In genomic region chr5:180071418-180072255, GRCh38 we compare ENCODE assay signal across 8 cellular contexts. TPM values are rescaled to one million over a fixed set of nuclear protein-coding genes. Genes with fewer than 3 reads are reported as not detected.
DNase-seq lines count a peak whose midpoint lies in the region; ATAC-seq and TF ChIP-seq lines count a peak whose summit lies in the region.

RNF130 (minus strand) TSS chr5:180071759; CDS start chr5:180071702, 57 bp downstream.

- TF ChIP-seq CTCF in fibroblast of the aortic adventitia (IDR thresholded peaks at IDR 0.05; ENCODE audit: insufficient read depth, low read length): no peak

- H3K4me1 Mint-ChIP-seq in IgD-negative memory B cell: peaks cover 17 to 24% (median 23%) of the 10 kb centered on the region in 3 donors
- H3K4me1 Mint-ChIP-seq in natural killer cell treated with Interleukin-12 subunit alpha and Interleukin-12 subunit beta and Interleukin-15 and Interleukin-18, amount 100 ng/mL, for 72 hours (ENCODE audit: low read depth in 2 of 2): peaks cover 25 to 26% of the 10 kb centered on the region in 2 donors
- peaks cover 21 to 31% of the 10 kb centered on the region in 2 donors for H3K4me1 Mint-ChIP-seq in stimulated activated naive B cell treated with anti-CD40 and anti-IgM and Interleukin-4, amounts not matched to agents 10 μg/mL and 1 μg/mL and 100 μg/mL, for 72 hours

- DNase-seq in NCI-H1436 (lab: John Stamatoyannopoulos, UW): peak; percentile 75
- DNase-seq in NCI-H1436 treated with DMSO at 0.1 percent for 48 hours (lab: John Stamatoyannopoulos, UW): no peak
- peak; percentile 84 for DNase-seq in SIG-M5 treated with dmso at 0.1 percent for 504 hours (lab: John Stamatoyannopoulos, UW; ENCODE audit: unreplicated experiment)
- DNase-seq in activated gamma-delta T cell treated with Interleukin-2 at 50 U/mL for 16 hours: peak; percentile 85
- peak; percentile 88 for DNase-seq in fibroblast of the aortic adventitia (ENCODE audit: low read depth)
- peak; percentile 95 for DNase-seq in natural killer cell treated with Interleukin-12 subunit alpha and Interleukin-12 subunit beta and Interleukin-15 and Interleukin-18, amount 100 ng/mL, for 72 hours (ENCODE audit: low spot score)
- DNase-seq in stimulated activated naive B cell treated with anti-CD40 and anti-IgM and Interleukin-4, amounts not matched to agents 10 μg/mL and 1 μg/mL and 100 μg/mL, for 72 hours: peak; percentile 92

- H3K27me3 Mint-ChIP-seq in IgD-negative memory B cell: no peaks in the 10 kb centered on the region
- H3K27me3 Mint-ChIP-seq in natural killer cell treated with Interleukin-12 subunit alpha and Interleukin-12 subunit beta and Interleukin-15 and Interleukin-18, amount 100 ng/mL, for 72 hours: peaks cover 16 to 20% of the 10 kb centered on the region in 2 donors
- H3K27me3 Mint-ChIP-seq in stimulated activated naive B cell treated with anti-CD40 and anti-IgM and Interleukin-4, amounts not matched to agents 10 μg/mL and 1 μg/mL and 100 μg/mL, for 72 hours: peaks cover 3 to 11% of the 10 kb centered on the region in 2 donors

- peak within 1 kb of the TSS; percentile 82 to 97 (median 94) for H3K4me3 Mint-ChIP-seq in IgD-negative memory B cell
- H3K4me3 Mint-ChIP-seq in natural killer cell treated with Interleukin-12 subunit alpha and Interleukin-12 subunit beta and Interleukin-15 and Interleukin-18, amount 100 ng/mL, for 72 hours: peak within 1 kb of the TSS; percentile 89
- peak within 1 kb of the TSS; percentile 92 to 93 for H3K4me3 Mint-ChIP-seq in stimulated activated naive B cell treated with anti-CD40 and anti-IgM and Interleukin-4, amounts not matched to agents 10 μg/mL and 1 μg/mL and 100 μg/mL, for 72 hours

- peak within 1 kb of the TSS; percentile 79 for H3K4me3 ChIP-seq in fibroblast of the aortic adventitia (ENCODE audit: low read depth, low read length)

- H3K27ac Mint-ChIP-seq in IgD-negative memory B cell: peak within 1 kb of the TSS; percentile 80 to 93 (median 92)
- H3K27ac Mint-ChIP-seq in natural killer cell treated with Interleukin-12 subunit alpha and Interleukin-12 subunit beta and Interleukin-15 and Interleukin-18, amount 100 ng/mL, for 72 hours: peak within 1 kb of the TSS; percentile 64 to 79
- H3K27ac Mint-ChIP-seq in stimulated activated naive B cell treated with anti-CD40 and anti-IgM and Interleukin-4, amounts not matched to agents 10 μg/mL and 1 μg/mL and 100 μg/mL, for 72 hours: peak within 1 kb of the TSS; percentile 94

- peak; percentile 91 to 92 for ATAC-seq in natural killer cell treated with Interleukin-12 subunit alpha and Interleukin-12 subunit beta and Interleukin-15 and Interleukin-18, amount 100 ng/mL, for 72 hours
- ATAC-seq in stimulated activated naive B cell treated with anti-CD40 and anti-IgM and Interleukin-4, amounts not matched to agents 10 μg/mL and 1 μg/mL and 100 μg/mL, for 72 hours (replicated peaks): peak; percentile 72 to 80

- H3K9me3 Mint-ChIP-seq in IgD-negative memory B cell: no peaks in the 10 kb centered on the region
- H3K9me3 Mint-ChIP-seq in natural killer cell treated with Interleukin-12 subunit alpha and Interleukin-12 subunit beta and Interleukin-15 and Interleukin-18, amount 100 ng/mL, for 72 hours: no peaks in the 10 kb centered on the region
- H3K9me3 Mint-ChIP-seq in stimulated activated naive B cell treated with anti-CD40 and anti-IgM and Interleukin-4, amounts not matched to agents 10 μg/mL and 1 μg/mL and 100 μg/mL, for 72 hours: peaks cover 5% of the 10 kb centered on the region in 2 donors

- H3K36me3 Mint-ChIP-seq in IgD-negative memory B cell: no peaks in the 10 kb centered on the region
- no peaks in the 10 kb centered on the region for H3K36me3 Mint-ChIP-seq in natural killer cell treated with Interleukin-12 subunit alpha and Interleukin-12 subunit beta and Interleukin-15 and Interleukin-18, amount 100 ng/mL, for 72 hours
- peaks cover 2 to 6% of the 10 kb centered on the region in 2 donors for H3K36me3 Mint-ChIP-seq in stimulated activated naive B cell treated with anti-CD40 and anti-IgM and Interleukin-4, amounts not matched to agents 10 μg/mL and 1 μg/mL and 100 μg/mL, for 72 hours

RNA-seq across cellular contexts. Expression of gene RNF130, which starts in this region (rescaled TPM):
- 18.2 TPM for polyA plus RNA-seq in IgD-negative memory B cell
- total RNA-seq in fibroblast of the aortic adventitia (ENCODE audit: low replicate concordance): 21.7 and 27.3 TPM in 2 replicates
- total RNA-seq in natural killer cell treated with Interleukin-12 subunit alpha and Interleukin-12 subunit beta and Interleukin-15 and Interleukin-18, amount 100 ng/mL, for 72 hours: 10 to 100 TPM; 12.4 to 17.0 TPM
